Comparison of ENCODE assay signal across 16 cellular contexts in the genomic region with DNA sequence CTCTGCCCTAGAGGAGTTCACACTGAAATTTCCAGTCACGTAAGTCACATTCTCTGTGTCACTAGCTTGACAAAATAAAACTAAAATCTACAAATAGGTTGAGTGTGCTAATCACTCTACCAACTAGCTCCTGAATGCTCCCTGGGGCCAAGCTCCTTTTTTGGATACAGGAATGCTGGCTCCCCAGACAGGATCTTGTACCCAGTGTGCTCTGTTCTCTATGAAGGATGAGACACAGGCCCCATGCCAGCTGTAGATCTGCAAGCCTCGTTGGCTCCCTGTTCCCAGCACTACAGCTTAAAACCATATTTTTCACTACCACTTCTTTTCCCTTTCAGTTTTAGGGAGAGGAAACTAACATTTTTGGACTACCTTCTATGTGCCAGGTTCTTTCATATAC. TPM values are rescaled to one million over a fixed set of nuclear protein-coding genes. Genes with fewer than 3 reads are reported as not detected.
DNase-seq lines count a peak whose midpoint lies in the region; TF ChIP-seq lines count a peak whose summit lies in the region.
"Had no signal": no experiment of that assay in that cellular context is flagged by ENCODE, and none has a peak within 500 bp of the region (broad histone marks: within the 10 kb centered on the region; RNA-seq: fewer than 3 reads in every experiment).

No MANE protein-coding gene starts in this region.

- H2BK15ac ChIP-seq in H9 (ENCODE audit: low read depth, low read length): no peak overlapping the region

- H3K4me3 ChIP-seq in ACC112 (ENCODE audit: low read depth, low read length) (no peak overlapping the region), coronary artery (no peak overlapping the region)
- H3K4me3 ChIP-seq: pancreas, Peyer's patch, uterus had no signal

- no peak overlapping the region for H2BK5ac ChIP-seq in H9 (ENCODE audit: insufficient read length, low read length)

- no peak overlapping the region for H3K4me2 ChIP-seq in H9 (ENCODE audit: insufficient read depth, insufficient read length, low read length)

- no peak overlapping the region for H3T11ph ChIP-seq in H9 (ENCODE audit: low read length)

- no peak overlapping the region for H4K5ac ChIP-seq in H9 (ENCODE audit: insufficient read length, low read depth, low read length)

- H3K79me1 ChIP-seq in H9 (ENCODE audit: insufficient read depth, low read depth, low read length, poor library complexity, severe bottlenecking): no peaks in the 10 kb centered on the region

- H3K56ac ChIP-seq in H9 (ENCODE audit: insufficient read length, low read depth, low read length): no peak overlapping the region

- no peaks in the 10 kb centered on the region for H3K27me3 ChIP-seq in ACC112 (ENCODE audit: insufficient read depth, low read length)
- no peaks in the 10 kb centered on the region for H3K27me3 ChIP-seq in H9 (ENCODE audit: insufficient read depth, low read length)
- H3K27me3 ChIP-seq: pancreas, Peyer's patch, uterus had no signal

- no peak overlapping the region for H2BK20ac ChIP-seq in H9 (ENCODE audit: low read depth, low read length, poor library complexity, severe bottlenecking)

- TF ChIP-seq CTCF in H9 (conservative IDR thresholded peaks at IDR 0.05): no peak
- TF ChIP-seq CTCF in coronary artery (IDR thresholded peaks at IDR 0.05): no peak
- no peak for TF ChIP-seq CTCF in mesothelial cell of epicardium (IDR thresholded peaks at IDR 0.05; ENCODE audit: unreplicated experiment)

- no peak overlapping the region for H3K14ac ChIP-seq in H9 (ENCODE audit: insufficient read depth, low read length)

- no peaks in the 10 kb centered on the region for H4K20me1 ChIP-seq in H9 (ENCODE audit: control insufficient read depth, insufficient read depth, insufficient read length)

- H3K4me3 Mint-ChIP-seq in H9 (no peak overlapping the region), mesothelial cell of epicardium (no peak overlapping the region)
- H3K4me3 Mint-ChIP-seq: activated CD8-positive, alpha-beta T cell treated with anti-CD3 and anti-CD28 coated beads for 36 hours; immature natural killer cell; stimulated activated memory B cell treated with anti-CD40 and anti-IgM and Interleukin-4, amounts not matched to agents 10 μg/mL and 1 μg/mL and 100 μg/mL, for 72 hours had no signal

- H3K9ac ChIP-seq in H9 (ENCODE audit: extremely low read depth, insufficient read length, low read length): no peak overlapping the region

- peak overlapping the region; percentile 14 to 73 (median 64); a peak in 5 of 7 replicates for H3K27ac Mint-ChIP-seq in H9
- peak overlapping the region; percentile 95 for H3K27ac Mint-ChIP-seq in mesothelial cell of epicardium
- H3K27ac Mint-ChIP-seq: activated CD8-positive, alpha-beta T cell treated with anti-CD3 and anti-CD28 coated beads for 36 hours; immature natural killer cell; stimulated activated memory B cell treated with anti-CD40 and anti-IgM and Interleukin-4, amounts not matched to agents 10 μg/mL and 1 μg/mL and 100 μg/mL, for 72 hours had no signal

- H2BK12ac ChIP-seq in H9 (ENCODE audit: insufficient read length, low read depth, low read length): no peak overlapping the region

- H3K27me3 Mint-ChIP-seq in H9 (ENCODE audit: low read depth) (no peaks in the 10 kb centered on the region), mesothelial cell of epicardium (ENCODE audit: low read depth) (no peaks in the 10 kb centered on the region)
- H3K27me3 Mint-ChIP-seq: activated CD8-positive, alpha-beta T cell treated with anti-CD3 and anti-CD28 coated beads for 36 hours; stimulated activated memory B cell treated with anti-CD40 and anti-IgM and Interleukin-4, amounts not matched to agents 10 μg/mL and 1 μg/mL and 100 μg/mL, for 72 hours had no signal

- H4K8ac ChIP-seq in H9 (replicated peaks; ENCODE audit: insufficient read length, low read depth, low read length): no peak overlapping the region

- H3K79me2 ChIP-seq in ACC112 (ENCODE audit: control insufficient read depth, insufficient read depth, low read length, unreplicated experiment): peaks cover 14% of the 10 kb centered on the region
- peaks cover 12% of the 10 kb centered on the region for H3K79me2 ChIP-seq in H9 (ENCODE audit: insufficient read depth, low read length)

- peaks cover 4 to 6% (median 4%) of the 10 kb centered on the region in 3 experiments; a peak in 5 of 7 replicates for H3K36me3 Mint-ChIP-seq in H9 (ENCODE audit: insufficient read depth in 1 of 3, low read depth in 3 of 3)
- no peaks in the 10 kb centered on the region for H3K36me3 Mint-ChIP-seq in mesothelial cell of epicardium
- H3K36me3 Mint-ChIP-seq: immature natural killer cell; stimulated activated memory B cell treated with anti-CD40 and anti-IgM and Interleukin-4, amounts not matched to agents 10 μg/mL and 1 μg/mL and 100 μg/mL, for 72 hours had no signal

- H3K9me3 Mint-ChIP-seq in H9 (peaks cover 2 to 9% of the 10 kb centered on the region in 2 experiments; a peak in 2 of 5 replicates), mesothelial cell of epicardium (no peaks in the 10 kb centered on the region)
- H3K9me3 Mint-ChIP-seq: activated CD8-positive, alpha-beta T cell treated with anti-CD3 and anti-CD28 coated beads for 36 hours; immature natural killer cell; stimulated activated memory B cell treated with anti-CD40 and anti-IgM and Interleukin-4, amounts not matched to agents 10 μg/mL and 1 μg/mL and 100 μg/mL, for 72 hours had no signal

- H3K4ac ChIP-seq in H9 (ENCODE audit: low read depth, low read length): no peak overlapping the region

- H3K4me1 Mint-ChIP-seq in H9: peaks cover 20 to 30% of the 10 kb centered on the region in 2 experiments
- H3K4me1 Mint-ChIP-seq in mesothelial cell of epicardium: peaks cover 20% of the 10 kb centered on the region

- no peak overlapping the region for H3K18ac ChIP-seq in H9 (ENCODE audit: insufficient read length, low read depth, low read length)

- H3K23me2 ChIP-seq in H9 (ENCODE audit: insufficient read length, low read depth, low read length, poor library complexity, severe bottlenecking): no peaks in the 10 kb centered on the region

- H3K4me1 ChIP-seq in ACC112 (ENCODE audit: control insufficient read depth, insufficient read depth, low read length, unreplicated experiment) (peaks cover 11% of the 10 kb centered on the region), H9 (ENCODE audit: insufficient read depth, low read length) (peaks cover 2% of the 10 kb centered on the region; the same call in 1 of the 2 replicates)
- H3K4me1 ChIP-seq: uterus had no signal

- no peaks in the 10 kb centered on the region for H3K9me3 ChIP-seq in H9 (ENCODE audit: control insufficient read depth, low read depth, low read length)
- H3K9me3 ChIP-seq: pancreas, Peyer's patch, uterus had no signal

- H3K27ac ChIP-seq in ACC112 (ENCODE audit: low read depth, low read length) (no peak overlapping the region), H9 (ENCODE audit: insufficient read length, low read depth, low read length) (no peak overlapping the region), coronary artery (peak overlapping the region; percentile 27 to 60)
- H3K27ac ChIP-seq: pancreas, uterus had no signal

- no peak overlapping the region for H2AK5ac ChIP-seq in H9 (ENCODE audit: insufficient read length, low read length)

- no peak for DNase-seq in H9
- no peak for DNase-seq in coronary artery (ENCODE audit: low spot score)
- no peak for DNase-seq in mesothelial cell of epicardium (ENCODE audit: low spot score in 2 of 2, unreplicated experiment in 2 of 2)
- no peak for DNase-seq in activated CD8-positive, alpha-beta memory T cell treated with anti-CD3 and anti-CD28 coated beads, Interleukin-2, amount 50 U/mL, for 48 hours
- no peak for DNase-seq in DMS79 (lab: John Stamatoyannopoulos, UW)
- DNase-seq in H4 (ENCODE audit: low spot score): no peak
- DNase-seq in kidney tubule cell (ENCODE audit: low spot score): no peak
- DNase-seq: activated CD8-positive, alpha-beta T cell treated with anti-CD3 and anti-CD28 coated beads for 36 hours; COR-L47; immature natural killer cell; NCI-H2029; pancreas; Peyer's patch; uterus had no signal

- no peak overlapping the region for H4K91ac ChIP-seq in H9 (ENCODE audit: insufficient read length, low read depth, low read length)

- H3K36me3 ChIP-seq in ACC112 (ENCODE audit: insufficient read depth, low read length): no peaks in the 10 kb centered on the region; the same call in 1 of the 2 replicates
- H3K36me3 ChIP-seq: pancreas, Peyer's patch, uterus had no signal

- H2AFZ ChIP-seq in ACC112 (ENCODE audit: low read length, unreplicated experiment) (peak overlapping the region; percentile 10), H9 (ENCODE audit: low read length) (no peak overlapping the region)

- H3K23ac ChIP-seq in H9 (ENCODE audit: insufficient read length, low read depth, low read length): no peak overlapping the region

- no CpG with 5 or more reads among the region's 2 CpGs for WGBS in H9 (ENCODE audit: extremely low coverage, insufficient read length, low lambda C conversion rate)

- H2BK120ac ChIP-seq in H9 (ENCODE audit: low read depth, low read length, poor library complexity, severe bottlenecking): no peak overlapping the region

RNA-seq across cellular contexts. Expression of gene IPO7, which starts 3.7 kb away (rescaled TPM):
- total RNA-seq in H9 (2021): 192 and 205 TPM in 2 replicates
- 123 to 140 TPM (median 129 TPM) in 3 replicates for total RNA-seq in mesothelial cell of epicardium
- 72.0 and 88.9 TPM in 2 replicates for total RNA-seq in H4 (2014; rRNA removed; shearing (Covaris generic))

Comparison
In these comparisons a context has a peak if more than half of its experiments do, and no peak if none do; other contexts are left out.
1. H3K27ac ChIP-seq: peak in coronary artery (2 of 2); none in ACC112 (single experiment) and H9 (single experiment).